ENCODE assay signal across 8 cellular contexts in genomic region chr2:230713331-230714121, GRCh38. TPM values are rescaled to one million over a fixed set of nuclear protein-coding genes. Genes with fewer than 3 reads are reported as not detected.
DNase-seq lines count a peak whose midpoint lies in the region; ATAC-seq, FAIRE-seq and TF ChIP-seq lines count a peak whose summit lies in the region.

No MANE protein-coding gene starts in this region.

- no peaks in the 10 kb centered on the region for H3K9me3 ChIP-seq in astrocyte (ENCODE audit: insufficient read depth, low read depth, low read length)

- H3K27ac Mint-ChIP-seq in T-helper 1 cell treated with Interleukin-12 subunit alpha and Interleukin-12 subunit beta and Interleukin-4 antibody, amounts not matched to agents 30 μg/mL and 1 μg/mL, for 36 hours, result peak overlapping the region; percentile 93
- H3K27ac Mint-ChIP-seq in astrocyte (ENCODE audit: unreplicated experiment), result peak overlapping the region; percentile 92

- no peaks in the 10 kb centered on the region for H3K9me3 Mint-ChIP-seq in T-helper 1 cell treated with Interleukin-12 subunit alpha and Interleukin-12 subunit beta and Interleukin-4 antibody, amounts not matched to agents 30 μg/mL and 1 μg/mL, for 36 hours
- H3K9me3 Mint-ChIP-seq in astrocyte (ENCODE audit: unreplicated experiment), result no peaks in the 10 kb centered on the region

- H3K27ac ChIP-seq in astrocyte (ENCODE audit: low read depth, low read length), result peak overlapping the region; percentile 83

- no peaks in the 10 kb centered on the region for H3K27me3 Mint-ChIP-seq in T-helper 1 cell treated with Interleukin-12 subunit alpha and Interleukin-12 subunit beta and Interleukin-4 antibody, amounts not matched to agents 30 μg/mL and 1 μg/mL, for 36 hours (ENCODE audit: low read depth)
- no peaks in the 10 kb centered on the region for H3K27me3 Mint-ChIP-seq in astrocyte (ENCODE audit: low read depth, unreplicated experiment)

- H3K4me2 ChIP-seq in astrocyte (ENCODE audit: low read length), result peak overlapping the region; percentile 98

- peaks cover 59% of the 10 kb centered on the region for H3K79me2 ChIP-seq in astrocyte (ENCODE audit: insufficient read depth, low read length)

- TF ChIP-seq CTCF in astrocyte (IDR thresholded peaks at IDR 0.05; ENCODE audit: insufficient read depth, low read depth, low read length), result no peak

- peak overlapping the region; percentile 98 for H3K4me3 Mint-ChIP-seq in T-helper 1 cell treated with Interleukin-12 subunit alpha and Interleukin-12 subunit beta and Interleukin-4 antibody, amounts not matched to agents 30 μg/mL and 1 μg/mL, for 36 hours
- peak overlapping the region; percentile 100 for H3K4me3 Mint-ChIP-seq in astrocyte (ENCODE audit: unreplicated experiment)

- peaks cover 5% of the 10 kb centered on the region for H3K36me3 ChIP-seq in astrocyte (ENCODE audit: insufficient read depth, low read length)

- H3K4me1 Mint-ChIP-seq in T-helper 1 cell treated with Interleukin-12 subunit alpha and Interleukin-12 subunit beta and Interleukin-4 antibody, amounts not matched to agents 30 μg/mL and 1 μg/mL, for 36 hours (ENCODE audit: low read depth), result peaks cover 40% of the 10 kb centered on the region
- peaks cover 27% of the 10 kb centered on the region for H3K4me1 Mint-ChIP-seq in astrocyte (ENCODE audit: low read depth, unreplicated experiment)

- DNase-seq in ACHN (peak; percentile 55), astrocyte (ENCODE audit: low read depth) (peak; percentile 27), hypothalamus (lab: John Stamatoyannopoulos, UW) (peak in 26 of 51 donors; percentile 9 to 57 (median 25)), sciatic nerve (ENCODE audit: low spot score) (peak; percentile 62), NCI-H2196 treated with DMSO at 0.1 percent for 48 hours (lab: John Stamatoyannopoulos, UW; ENCODE audit: unreplicated experiment) (no peak)

- peak overlapping the region; percentile 93 for H3K9ac ChIP-seq in astrocyte (ENCODE audit: low read length)

- no peak for FAIRE-seq in astrocyte (lab: Jason Lieb, UNC)

- H3K36me3 Mint-ChIP-seq in T-helper 1 cell treated with Interleukin-12 subunit alpha and Interleukin-12 subunit beta and Interleukin-4 antibody, amounts not matched to agents 30 μg/mL and 1 μg/mL, for 36 hours (ENCODE audit: low read depth), result peaks cover 31% of the 10 kb centered on the region
- H3K36me3 Mint-ChIP-seq in astrocyte (ENCODE audit: low read depth, unreplicated experiment), result no peaks in the 10 kb centered on the region

- ATAC-seq in GM19035 (IDR thresholded peaks at IDR 0.05; ENCODE audit: unreplicated experiment) (peak; percentile 20), HG03439 (IDR thresholded peaks at IDR 0.05; ENCODE audit: unreplicated experiment) (peak; percentile 23), sciatic nerve (no peak)

- in situ Hi-C loops in ACHN (cut with HindIII; ENCODE audit: low pct_ligation_motif_present, low pct_unique_long_range_greater_than_20kb, low sequenced_read_pairs), result no loop called here

- H3K27me3 ChIP-seq in astrocyte (ENCODE audit: insufficient read depth, low read length), result no peaks in the 10 kb centered on the region

- peaks cover 51% of the 10 kb centered on the region for H4K20me1 ChIP-seq in astrocyte (ENCODE audit: insufficient read depth, low read length)

- peak overlapping the region; percentile 81 for H3K4me3 ChIP-seq in astrocyte (ENCODE audit: insufficient read depth, low read depth, low read length)

- peaks cover 23% of the 10 kb centered on the region for H3K4me1 ChIP-seq in astrocyte (ENCODE audit: insufficient read depth, low read length)

- peak overlapping the region; percentile 23 for H2AFZ ChIP-seq in astrocyte (ENCODE audit: low read depth, low read length)

- intact Hi-C loops in sciatic nerve (cut with DNase I), result no loop called here

RNA-seq across cellular contexts. Expression of gene CAB39, which starts 0.9 kb away (rescaled TPM):
- total RNA-seq in astrocyte (58.6 and 66.6 TPM in 2 replicates), sciatic nerve (59.5 TPM)
